8 cellular contexts compared by ENCODE assay signal in genomic region chr20:63521602-63522001, GRCh38. TPM values are rescaled to one million over a fixed set of nuclear protein-coding genes. Genes with fewer than 3 reads are reported as not detected.
A peak's percentile ranks its signal among the peaks of the same experiment; 100 is the strongest.
DNase-seq lines count a peak whose midpoint lies in the region; ATAC-seq, FAIRE-seq and TF ChIP-seq lines count a peak whose summit lies in the region.

No MANE protein-coding gene starts in this region.

- peak overlapping the region; percentile 99 for H3K27ac ChIP-seq in breast epithelium
- no peak overlapping the region for H3K27ac ChIP-seq in HepG2 (ENCODE audit: extremely low read length, insufficient read depth, low read length)
- peak overlapping the region; percentile 82 to 91 for H3K27ac ChIP-seq in testis

- no peaks in the 10 kb centered on the region for H3K79me2 ChIP-seq in HepG2 (ENCODE audit: insufficient read depth, low read length)

- peaks cover 29% of the 10 kb centered on the region for H3K36me3 Mint-ChIP-seq in activated CD4-positive, alpha-beta T cell treated with anti-CD3 and anti-CD28 coated beads for 36 hours (ENCODE audit: low read depth)

- in situ Hi-C loops in HepG2 (cut with HindIII; ENCODE audit: extremely low pct_ligation_motif_present, low pct_unique_long_range_greater_than_20kb): no loop called here

- no peak for TF ChIP-seq RAD21 in HepG2 (CRISPR knock-in tag; IDR thresholded peaks at IDR 0.05)

- H3K4me3 Mint-ChIP-seq in activated CD4-positive, alpha-beta T cell treated with anti-CD3 and anti-CD28 coated beads for 36 hours: peak overlapping the region; percentile 77

- TF ChIP-seq POLR2A in breast epithelium (IDR thresholded peaks at IDR 0.05) (no peak), HepG2 (IDR thresholded peaks at IDR 0.05; ENCODE audit: insufficient read depth in 1 of 2, low read depth in 2 of 2, low read length in 2 of 2) (no peak), testis (IDR thresholded peaks at IDR 0.05) (no peak)

- POLR2A ChIA-PET in activated CD4-positive, alpha-beta T cell treated with anti-CD3 and anti-CD28 coated beads for 36 hours (lab: Charles Lee): interaction anchor here (0.6 to 2.4 kb wide), 2 partner anchors 16 to 31 kb away, joined by 4 to 6 read pairs; partner anchors contain the start of gene PTK6
- POLR2A ChIA-PET in HepG2 (lab: Yijun Ruan, JAX): interaction anchor here (1.1 to 2.1 kb wide), 5 partner anchors 14 to 105 kb away, joined by 3 to 11 read pairs (median 8); partner anchors contain the start of genes GMEB2, HELZ2 and PTK6
- POLR2A ChIA-PET in HEK293T (lab: Yijun Ruan, JAX): interaction anchor here (0.6 to 3.0 kb wide), 14 partner anchors 9 to 136 kb away, joined by 3 to 26 read pairs (median 4); partner anchors contain the start of genes HELZ2 and RTEL1

- WGBS in HepG2 (ENCODE audit: low lambda C conversion rate): 35% methylated on average over 22 of the region's 23 CpGs
- 9% methylated on average over 23 of the region's 23 CpGs; no CpG with 5 or more reads in 1 of the 2 donors for WGBS in testis, 2 donors

- intact Hi-C loops in activated CD4-positive, alpha-beta T cell treated with anti-CD3 and anti-CD28 coated beads for 36 hours (cut with DNase I, micrococcal nuclease): loop anchor here (1.0 to 5.0 kb wide), 8 partner anchors 25 to 733 kb away; partner anchors contain the start of genes ARFGAP1 (in 1 of the 2), PCMTD2 (in 1 of the 2), TCEA2 (in 1 of the 2) and YTHDF1 (in 1 of the 2)
- intact Hi-C loops in breast epithelium (cut with DNase I; ENCODE audit: low total_unique reads) (no loop called here), HepG2 (cut with micrococcal nuclease; ENCODE audit: unreplicated experiment) (no loop called here), testis (cut with DNase I; ENCODE audit: low total_unique reads) (no loop called here)

- no TSS peak for BruUV-seq in HepG2 (replicated peaks; lab: Mats Ljungman, UMichigan)

- H3K4me1 ChIP-seq in breast epithelium (peaks cover 0 to 15% of the 10 kb centered on the region in 2 donors), HepG2 (ENCODE audit: insufficient read depth, low read length) (peaks cover 11% of the 10 kb centered on the region), testis (peaks cover 18% of the 10 kb centered on the region)

- H3K4me3 ChIP-seq in breast epithelium (peak overlapping the region; percentile 85 to 95 (median 90)), HepG2 (replicated peaks in 1 of 3; ENCODE audit: insufficient read depth in 1 of 3, low read depth in 2 of 3, low read length in 3 of 3) (peak overlapping the region; percentile 35 to 66 (median 66); a peak in 4 of 6 replicates), testis (peak overlapping the region; percentile 75 to 90)

- peaks cover 2% of the 10 kb centered on the region; the same call in 1 of the 2 replicates for H4K20me1 ChIP-seq in HepG2 (ENCODE audit: insufficient read depth, low read length)

- TF ChIP-seq EP300 in HepG2 (IDR thresholded peaks at IDR 0.05; ENCODE audit: low read depth in 2 of 2, low read length in 2 of 2) (no peak), HepG2 (CRISPR knock-in tag; IDR thresholded peaks at IDR 0.05; ENCODE audit: borderline replicate concordance) (no peak)

- peak overlapping the region; percentile 38 for H3K4me2 ChIP-seq in HepG2 (ENCODE audit: low read depth, low read length)

- no peaks in the 10 kb centered on the region for H3K27me3 Mint-ChIP-seq in activated CD4-positive, alpha-beta T cell treated with anti-CD3 and anti-CD28 coated beads for 36 hours

- no peak for FAIRE-seq in HepG2 (lab: Jason Lieb, UNC)

- ATAC-seq in activated CD4-positive, alpha-beta T cell treated with anti-CD3 and anti-CD28 coated beads for 36 hours: no peak
- peak; percentile 20 for ATAC-seq in HepG2

- TF ChIP-seq CTCF in breast epithelium (IDR thresholded peaks at IDR 0.05) (no peak), HepG2 (CRISPR knock-in tag; IDR thresholded peaks at IDR 0.05) (no peak), testis (IDR thresholded peaks at IDR 0.05) (no peak)

- H2AFZ ChIP-seq in HepG2 (ENCODE audit: low read length): no peak overlapping the region

- H3K9me3 ChIP-seq in breast epithelium (peaks cover 0 to 9% of the 10 kb centered on the region in 2 donors), HepG2 (ENCODE audit: low read length) (no peaks in the 10 kb centered on the region), testis (no peaks in the 10 kb centered on the region)

- peaks cover 10% of the 10 kb centered on the region for H3K4me1 Mint-ChIP-seq in activated CD4-positive, alpha-beta T cell treated with anti-CD3 and anti-CD28 coated beads for 36 hours

- CTCF ChIA-PET in activated CD4-positive, alpha-beta T cell treated with anti-CD3 and anti-CD28 coated beads for 36 hours (lab: Charles Lee): interaction anchor here (0.6 to 4.0 kb wide), 6 partner anchors 16 to 452 kb away, joined by 4 to 21 read pairs (median 4); partner anchors contain the start of genes PTK6 and RTEL1
- CTCF ChIA-PET in HepG2 (lab: Yijun Ruan, JAX; ENCODE audit: low intra/inter-chr PET ratio, low total read pairs) (no interaction called here), HEK293T (lab: Yijun Ruan, JAX) (interaction anchor here (0.7 to 1.9 kb wide), 3 partner anchors 16 to 458 kb away, joined by 3 to 5 read pairs (median 5); partner anchors contain the start of genes PTK6 and SAMD10)

- H3K9me3 Mint-ChIP-seq in activated CD4-positive, alpha-beta T cell treated with anti-CD3 and anti-CD28 coated beads for 36 hours (ENCODE audit: low read depth): peaks cover 4% of the 10 kb centered on the region

- H3K36me3 ChIP-seq in breast epithelium: no peaks in the 10 kb centered on the region
- H3K36me3 ChIP-seq in HepG2 (replicated peaks in 1 of 2; ENCODE audit: control insufficient read depth in 1 of 2, insufficient read depth in 2 of 2, low read length in 2 of 2): no peaks in the 10 kb centered on the region
- no peaks in the 10 kb centered on the region for H3K36me3 ChIP-seq in testis (ENCODE audit: low read depth, missing control alignments)

- no peak for DNase-seq in activated CD4-positive, alpha-beta T cell treated with anti-CD3 and anti-CD28 coated beads for 36 hours
- DNase-seq in activated CD4-positive, alpha-beta T cell treated with anti-CD3 and anti-CD28 coated beads, Interleukin-2, amount 50 U/mL, for 4 hours: no peak
- DNase-seq in breast epithelium (ENCODE audit: low spot score in 2 of 2) (no peak), HepG2 (ENCODE audit: low spot score) (no peak), testis (no peak), HEK293T (ENCODE audit: extremely low spot score) (no peak), NCI-H2107 treated with DMSO at 0.1 percent for 48 hours (lab: John Stamatoyannopoulos, UW; ENCODE audit: unreplicated experiment) (no peak), NCI-H1105 (lab: John Stamatoyannopoulos, UW) (no peak)

- H3K27ac Mint-ChIP-seq in activated CD4-positive, alpha-beta T cell treated with anti-CD3 and anti-CD28 coated beads for 36 hours: peak overlapping the region; percentile 51

- 0 out of 2 replicates have a peak overlapping the region, but pooled peaks have one; percentile 40 for H3K9ac ChIP-seq in HepG2 (ENCODE audit: insufficient read depth, low read depth, low read length)

- H3K27me3 ChIP-seq in breast epithelium (no peaks in the 10 kb centered on the region), HepG2 (ENCODE audit: control insufficient read depth in 1 of 2, insufficient read depth in 2 of 2, low read length in 2 of 2) (peaks cover 24 to 46% of the 10 kb centered on the region in 2 experiments), testis (no peaks in the 10 kb centered on the region)

RNA-seq across cellular contexts. Expression of gene PPDPF, which starts 1.0 kb away (rescaled TPM):
- 100 to 1,000 TPM; 119 to 133 TPM for total RNA-seq in activated CD4-positive, alpha-beta T cell treated with anti-CD3 and anti-CD28 coated beads for 36 hours
- total RNA-seq in breast epithelium (100 to 1,000 TPM in 2 of 3 donors, 10 to 100 TPM in 1; 71.8 to 151 (median 133) TPM), HepG2 (2016; rRNA removed; fragmentation: Illumina TruSeq; extraction: Trizol) (6.0 and 7.0 TPM in 2 replicates), testis (100 to 1,000 TPM; 431 to 529 TPM)
- 21.9 and 23.8 TPM in 2 replicates for total RNA-seq in HepG2 (2016; cell fraction: cytosol; rRNA removed; fragmentation: Illumina TruSeq; extraction: Trizol; ENCODE audit: low read depth)
- 4.3 and 5.4 TPM in 2 replicates for total RNA-seq in HepG2 (2016; cell fraction: insoluble cytoplasmic fraction; rRNA removed; fragmentation: Illumina TruSeq; extraction: Trizol)
- total RNA-seq in HepG2 (2016; cell fraction: membrane; rRNA removed; fragmentation: Illumina TruSeq; extraction: Trizol): 16.4 and 22.5 TPM in 2 replicates
- 5.4 and 6.2 TPM in 2 replicates for total RNA-seq in HepG2 (2016; cell fraction: nucleus; rRNA removed; fragmentation: Illumina TruSeq; extraction: Trizol)
- polyA plus RNA-seq in HepG2 (2011; rRNA removed) (1.8 and 2.2 TPM in 2 replicates), testis (ENCODE audit: insufficient read depth, low read depth, low replicate concordance) (207 TPM)
- 2.4 and 6.2 TPM in 2 replicates for polyA plus RNA-seq in HepG2 (2011; cell fraction: cytosol; rRNA removed)
- polyA plus RNA-seq in HepG2 (2011; cell fraction: nucleus; rRNA removed): 6.3 and 9.5 TPM in 2 replicates
- 12.0 and 18.6 TPM in 2 replicates for polyA plus RNA-seq in HepG2 (2012)
- polyA plus RNA-seq in HepG2 (2016; cell fraction: cytosol; fragmentation: Illumina TruSeq; extraction: Trizol; ENCODE audit: low read depth): 606 and 718 TPM in 2 replicates
- polyA plus RNA-seq in HepG2 (2016; cell fraction: insoluble cytoplasmic fraction; fragmentation: Illumina TruSeq; extraction: Trizol; ENCODE audit: low read depth): 42.4 and 57.7 TPM in 2 replicates
- 288 and 295 TPM in 2 replicates for polyA plus RNA-seq in HepG2 (2016; cell fraction: membrane; fragmentation: Illumina TruSeq; extraction: Trizol; ENCODE audit: low read depth)
- 40.1 and 40.2 TPM in 2 replicates for polyA plus RNA-seq in HepG2 (2016; cell fraction: nucleus; fragmentation: Illumina TruSeq; extraction: Trizol; ENCODE audit: insufficient read depth, low read depth)
- polyA minus RNA-seq in HepG2 (2011; rRNA and poly(A)+ RNA removed; ENCODE audit: low replicate concordance): 8.4 and 13.9 TPM in 2 replicates
- polyA minus RNA-seq in HepG2 (2011; cell fraction: cytosol; rRNA and poly(A)+ RNA removed): 15.8 and 39.4 TPM in 2 replicates
- polyA minus RNA-seq in HepG2 (2011; cell fraction: nucleus; rRNA and poly(A)+ RNA removed): 4.5 and 4.8 TPM in 2 replicates

RNA-seq across cellular contexts. Expression of gene PTK6, which starts 15.6 kb away (rescaled TPM):
- under 1 TPM; 0.25 to 0.48 TPM for total RNA-seq in activated CD4-positive, alpha-beta T cell treated with anti-CD3 and anti-CD28 coated beads for 36 hours
- total RNA-seq in breast epithelium (1 to 10 TPM in 1 of 3 donors, under 1 TPM in 2; 0.16 to 2.3 (median 0.88) TPM), HepG2 (2016; rRNA removed; fragmentation: Illumina TruSeq; extraction: Trizol) (not detected in 2 replicates), testis (under 1 TPM in 1 of 2 donors, not detected in 1; 0.37 TPM)
- total RNA-seq in HepG2 (2016; cell fraction: cytosol; rRNA removed; fragmentation: Illumina TruSeq; extraction: Trizol; ENCODE audit: low read depth): not detected in 2 replicates
- not detected in 2 replicates for total RNA-seq in HepG2 (2016; cell fraction: insoluble cytoplasmic fraction; rRNA removed; fragmentation: Illumina TruSeq; extraction: Trizol)
- not detected in 2 replicates for total RNA-seq in HepG2 (2016; cell fraction: membrane; rRNA removed; fragmentation: Illumina TruSeq; extraction: Trizol)
- not detected in 2 replicates for total RNA-seq in HepG2 (2016; cell fraction: nucleus; rRNA removed; fragmentation: Illumina TruSeq; extraction: Trizol)
- polyA plus RNA-seq in HepG2 (2011; rRNA removed) (0.07 and 0.08 TPM in 2 replicates), testis (ENCODE audit: insufficient read depth, low read depth, low replicate concordance) (0.26 TPM)
- 0.05 and 0.08 TPM in 2 replicates for polyA plus RNA-seq in HepG2 (2011; cell fraction: cytosol; rRNA removed)
- 0.27 and 0.42 TPM in 2 replicates for polyA plus RNA-seq in HepG2 (2011; cell fraction: nucleus; rRNA removed)
- 0.09 and 0.11 TPM in 2 replicates for polyA plus RNA-seq in HepG2 (2012)
- not detected in 2 replicates for polyA plus RNA-seq in HepG2 (2016; cell fraction: cytosol; fragmentation: Illumina TruSeq; extraction: Trizol; ENCODE audit: low read depth)
- not detected in 2 replicates for polyA plus RNA-seq in HepG2 (2016; cell fraction: insoluble cytoplasmic fraction; fragmentation: Illumina TruSeq; extraction: Trizol; ENCODE audit: low read depth)
- polyA plus RNA-seq in HepG2 (2016; cell fraction: membrane; fragmentation: Illumina TruSeq; extraction: Trizol; ENCODE audit: low read depth): not detected in 2 replicates
- not detected in 2 replicates for polyA plus RNA-seq in HepG2 (2016; cell fraction: nucleus; fragmentation: Illumina TruSeq; extraction: Trizol; ENCODE audit: insufficient read depth, low read depth)
- 0.18 and 9.4 TPM in 2 replicates for polyA minus RNA-seq in HepG2 (2011; rRNA and poly(A)+ RNA removed; ENCODE audit: low replicate concordance)
- not detected in 2 replicates for polyA minus RNA-seq in HepG2 (2011; cell fraction: cytosol; rRNA and poly(A)+ RNA removed)
- polyA minus RNA-seq in HepG2 (2011; cell fraction: nucleus; rRNA and poly(A)+ RNA removed): 0.12 and 0.13 TPM in 2 replicates

RNA-seq across cellular contexts. Expression of gene EEF1A2, which starts 22.7 kb away (rescaled TPM):
- total RNA-seq in activated CD4-positive, alpha-beta T cell treated with anti-CD3 and anti-CD28 coated beads for 36 hours: under 1 TPM; 0.69 to 0.81 TPM
- 10 to 100 TPM in 1 of 3 donors, 1 to 10 TPM in 1, under 1 TPM in 1; 0.48 to 20.6 (median 4.8) TPM for total RNA-seq in breast epithelium
- 0.36 and 0.44 TPM in 2 replicates for total RNA-seq in HepG2 (2016; rRNA removed; fragmentation: Illumina TruSeq; extraction: Trizol)
- total RNA-seq in HepG2 (2016; cell fraction: cytosol; rRNA removed; fragmentation: Illumina TruSeq; extraction: Trizol; ENCODE audit: low read depth): 0.51 TPM in 1 of 2 replicates, not detected in the other
- 0.18 and 0.37 TPM in 2 replicates for total RNA-seq in HepG2 (2016; cell fraction: insoluble cytoplasmic fraction; rRNA removed; fragmentation: Illumina TruSeq; extraction: Trizol)
- 0.90 and 1.00 TPM in 2 replicates for total RNA-seq in HepG2 (2016; cell fraction: membrane; rRNA removed; fragmentation: Illumina TruSeq; extraction: Trizol)
- total RNA-seq in HepG2 (2016; cell fraction: nucleus; rRNA removed; fragmentation: Illumina TruSeq; extraction: Trizol): 0.22 and 0.47 TPM in 2 replicates
- polyA plus RNA-seq in HepG2 (2011; rRNA removed): 0.87 and 1.8 TPM in 2 replicates
- polyA plus RNA-seq in HepG2 (2011; cell fraction: cytosol; rRNA removed): 1.6 and 1.7 TPM in 2 replicates
- 2.6 and 2.9 TPM in 2 replicates for polyA plus RNA-seq in HepG2 (2011; cell fraction: nucleus; rRNA removed)
- polyA plus RNA-seq in HepG2 (2012): 1.0 and 4.0 TPM in 2 replicates
- 0.58 and 0.81 TPM in 2 replicates for polyA plus RNA-seq in HepG2 (2016; cell fraction: cytosol; fragmentation: Illumina TruSeq; extraction: Trizol; ENCODE audit: low read depth)
- 0.54 and 1.5 TPM in 2 replicates for polyA plus RNA-seq in HepG2 (2016; cell fraction: insoluble cytoplasmic fraction; fragmentation: Illumina TruSeq; extraction: Trizol; ENCODE audit: low read depth)
- polyA plus RNA-seq in HepG2 (2016; cell fraction: membrane; fragmentation: Illumina TruSeq; extraction: Trizol; ENCODE audit: low read depth): 0.81 and 1.1 TPM in 2 replicates
- polyA plus RNA-seq in HepG2 (2016; cell fraction: nucleus; fragmentation: Illumina TruSeq; extraction: Trizol; ENCODE audit: insufficient read depth, low read depth): 1.2 and 1.5 TPM in 2 replicates
- 1.4 and 21.5 TPM in 2 replicates for polyA minus RNA-seq in HepG2 (2011; rRNA and poly(A)+ RNA removed; ENCODE audit: low replicate concordance)
- polyA minus RNA-seq in HepG2 (2011; cell fraction: cytosol; rRNA and poly(A)+ RNA removed): 1.1 and 3.3 TPM in 2 replicates
- polyA minus RNA-seq in HepG2 (2011; cell fraction: nucleus; rRNA and poly(A)+ RNA removed): 0.75 and 1.0 TPM in 2 replicates
- 10 to 100 TPM in 1 of 2 donors, 1 to 10 TPM in 1; 9.8 to 15.9 TPM for total RNA-seq in testis
- 19.1 TPM for polyA plus RNA-seq in testis (ENCODE audit: insufficient read depth, low read depth, low replicate concordance)

RNA-seq across cellular contexts. Expression of gene SRMS, which starts 25.9 kb away (rescaled TPM):
- total RNA-seq in activated CD4-positive, alpha-beta T cell treated with anti-CD3 and anti-CD28 coated beads for 36 hours: not detected
- total RNA-seq in breast epithelium (under 1 TPM in 2 of 3 donors, not detected in 1; 0.59 to 0.66 TPM), HepG2 (2016; rRNA removed; fragmentation: Illumina TruSeq; extraction: Trizol) (not detected in 2 replicates), testis (under 1 TPM; 0.19 to 0.24 TPM)
- total RNA-seq in HepG2 (2016; cell fraction: cytosol; rRNA removed; fragmentation: Illumina TruSeq; extraction: Trizol; ENCODE audit: low read depth): not detected in 2 replicates
- total RNA-seq in HepG2 (2016; cell fraction: insoluble cytoplasmic fraction; rRNA removed; fragmentation: Illumina TruSeq; extraction: Trizol): not detected in 2 replicates
- not detected in 2 replicates for total RNA-seq in HepG2 (2016; cell fraction: membrane; rRNA removed; fragmentation: Illumina TruSeq; extraction: Trizol)
- total RNA-seq in HepG2 (2016; cell fraction: nucleus; rRNA removed; fragmentation: Illumina TruSeq; extraction: Trizol): not detected in 2 replicates
- polyA plus RNA-seq in HepG2 (2011; rRNA removed) (0.09 TPM in 1 of 2 replicates, not detected in the other), testis (ENCODE audit: insufficient read depth, low read depth, low replicate concordance) (0.42 TPM)
- polyA plus RNA-seq in HepG2 (2011; cell fraction: cytosol; rRNA removed): not detected in 2 replicates
- 0.10 and 0.37 TPM in 2 replicates for polyA plus RNA-seq in HepG2 (2011; cell fraction: nucleus; rRNA removed)
- 0.17 TPM in 1 of 2 replicates, not detected in the other for polyA plus RNA-seq in HepG2 (2012)
- polyA plus RNA-seq in HepG2 (2016; cell fraction: cytosol; fragmentation: Illumina TruSeq; extraction: Trizol; ENCODE audit: low read depth): not detected in 2 replicates
- not detected in 2 replicates for polyA plus RNA-seq in HepG2 (2016; cell fraction: insoluble cytoplasmic fraction; fragmentation: Illumina TruSeq; extraction: Trizol; ENCODE audit: low read depth)
- not detected in 2 replicates for polyA plus RNA-seq in HepG2 (2016; cell fraction: membrane; fragmentation: Illumina TruSeq; extraction: Trizol; ENCODE audit: low read depth)
- not detected in 2 replicates for polyA plus RNA-seq in HepG2 (2016; cell fraction: nucleus; fragmentation: Illumina TruSeq; extraction: Trizol; ENCODE audit: insufficient read depth, low read depth)
- 0.28 TPM in 1 of 2 replicates, not detected in the other for polyA minus RNA-seq in HepG2 (2011; rRNA and poly(A)+ RNA removed; ENCODE audit: low replicate concordance)
- not detected in 2 replicates for polyA minus RNA-seq in HepG2 (2011; cell fraction: cytosol; rRNA and poly(A)+ RNA removed)
- polyA minus RNA-seq in HepG2 (2011; cell fraction: nucleus; rRNA and poly(A)+ RNA removed): not detected in 2 replicates

RNA-seq across cellular contexts. Expression of gene FNDC11, which starts 32.4 kb away (rescaled TPM):
- total RNA-seq in activated CD4-positive, alpha-beta T cell treated with anti-CD3 and anti-CD28 coated beads for 36 hours: under 1 TPM; 0.18 to 0.27 TPM
- total RNA-seq in breast epithelium: under 1 TPM; 0.29 to 0.33 (median 0.32) TPM
- total RNA-seq in HepG2 (2016; rRNA removed; fragmentation: Illumina TruSeq; extraction: Trizol): not detected in 2 replicates
- not detected in 2 replicates for total RNA-seq in HepG2 (2016; cell fraction: cytosol; rRNA removed; fragmentation: Illumina TruSeq; extraction: Trizol; ENCODE audit: low read depth)
- not detected in 2 replicates for total RNA-seq in HepG2 (2016; cell fraction: insoluble cytoplasmic fraction; rRNA removed; fragmentation: Illumina TruSeq; extraction: Trizol)
- total RNA-seq in HepG2 (2016; cell fraction: membrane; rRNA removed; fragmentation: Illumina TruSeq; extraction: Trizol): not detected in 2 replicates
- total RNA-seq in HepG2 (2016; cell fraction: nucleus; rRNA removed; fragmentation: Illumina TruSeq; extraction: Trizol): not detected in 2 replicates
- polyA plus RNA-seq in HepG2 (2011; rRNA removed): 0.07 and 0.13 TPM in 2 replicates
- 0.19 and 0.23 TPM in 2 replicates for polyA plus RNA-seq in HepG2 (2011; cell fraction: cytosol; rRNA removed)
- 0.45 and 0.48 TPM in 2 replicates for polyA plus RNA-seq in HepG2 (2011; cell fraction: nucleus; rRNA removed)
- polyA plus RNA-seq in HepG2 (2012): 0.05 TPM in 1 of 2 replicates, not detected in the other
- polyA plus RNA-seq in HepG2 (2016; cell fraction: cytosol; fragmentation: Illumina TruSeq; extraction: Trizol; ENCODE audit: low read depth): not detected in 2 replicates
- polyA plus RNA-seq in HepG2 (2016; cell fraction: insoluble cytoplasmic fraction; fragmentation: Illumina TruSeq; extraction: Trizol; ENCODE audit: low read depth): not detected in 2 replicates
- polyA plus RNA-seq in HepG2 (2016; cell fraction: membrane; fragmentation: Illumina TruSeq; extraction: Trizol; ENCODE audit: low read depth): not detected in 2 replicates
- not detected in 2 replicates for polyA plus RNA-seq in HepG2 (2016; cell fraction: nucleus; fragmentation: Illumina TruSeq; extraction: Trizol; ENCODE audit: insufficient read depth, low read depth)
- 0.10 and 0.84 TPM in 2 replicates for polyA minus RNA-seq in HepG2 (2011; rRNA and poly(A)+ RNA removed; ENCODE audit: low replicate concordance)
- not detected in 2 replicates for polyA minus RNA-seq in HepG2 (2011; cell fraction: cytosol; rRNA and poly(A)+ RNA removed)
- polyA minus RNA-seq in HepG2 (2011; cell fraction: nucleus; rRNA and poly(A)+ RNA removed): not detected in 2 replicates
- total RNA-seq in testis: 100 to 1,000 TPM in 1 of 2 donors, 10 to 100 TPM in 1; 85.4 to 121 TPM
- polyA plus RNA-seq in testis (ENCODE audit: insufficient read depth, low read depth, low replicate concordance): 147 TPM

Comparison
In these comparisons a context has a peak if more than half of its experiments do, and no peak if none do; other contexts are left out.
1. intact Hi-C loops: an anchor here in activated CD4-positive, alpha-beta T cell treated with anti-CD3 and anti-CD28 coated beads for 36 hours (1.0 to 5.0 kb wide); none called in breast epithelium, HepG2 and testis.